In genomic region chr2:112803691-112804521, GRCh38 we compare ENCODE assay signal across 1 cellular context.
TF ChIP-seq lines count a peak whose summit lies in the region.

No MANE protein-coding gene starts in this region.

TF ChIP-seq in WTC11, 78 proteins besides CTCF, POLR2A, EP300 and RAD21 (continued from another document):
- TF ChIP-seq, protein P1, sequence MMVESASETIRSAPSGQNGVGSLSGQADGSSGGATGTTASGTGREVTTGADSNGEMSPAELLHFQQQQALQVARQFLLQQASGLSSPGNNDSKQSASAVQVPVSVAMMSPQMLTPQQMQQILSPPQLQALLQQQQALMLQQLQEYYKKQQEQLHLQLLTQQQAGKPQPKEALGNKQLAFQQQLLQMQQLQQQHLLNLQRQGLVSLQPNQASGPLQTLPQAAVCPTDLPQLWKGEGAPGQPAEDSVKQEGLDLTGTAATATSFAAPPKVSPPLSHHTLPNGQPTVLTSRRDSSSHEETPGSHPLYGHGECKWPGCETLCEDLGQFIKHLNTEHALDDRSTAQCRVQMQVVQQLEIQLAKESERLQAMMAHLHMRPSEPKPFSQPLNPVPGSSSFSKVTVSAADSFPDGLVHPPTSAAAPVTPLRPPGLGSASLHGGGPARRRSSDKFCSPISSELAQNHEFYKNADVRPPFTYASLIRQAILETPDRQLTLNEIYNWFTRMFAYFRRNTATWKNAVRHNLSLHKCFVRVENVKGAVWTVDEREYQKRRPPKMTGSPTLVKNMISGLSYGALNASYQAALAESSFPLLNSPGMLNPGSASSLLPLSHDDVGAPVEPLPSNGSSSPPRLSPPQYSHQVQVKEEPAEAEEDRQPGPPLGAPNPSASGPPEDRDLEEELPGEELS (CRISPR knock-in tag; IDR thresholded peaks at IDR 0.05), result no peak
- TF ChIP-seq, protein P2, sequence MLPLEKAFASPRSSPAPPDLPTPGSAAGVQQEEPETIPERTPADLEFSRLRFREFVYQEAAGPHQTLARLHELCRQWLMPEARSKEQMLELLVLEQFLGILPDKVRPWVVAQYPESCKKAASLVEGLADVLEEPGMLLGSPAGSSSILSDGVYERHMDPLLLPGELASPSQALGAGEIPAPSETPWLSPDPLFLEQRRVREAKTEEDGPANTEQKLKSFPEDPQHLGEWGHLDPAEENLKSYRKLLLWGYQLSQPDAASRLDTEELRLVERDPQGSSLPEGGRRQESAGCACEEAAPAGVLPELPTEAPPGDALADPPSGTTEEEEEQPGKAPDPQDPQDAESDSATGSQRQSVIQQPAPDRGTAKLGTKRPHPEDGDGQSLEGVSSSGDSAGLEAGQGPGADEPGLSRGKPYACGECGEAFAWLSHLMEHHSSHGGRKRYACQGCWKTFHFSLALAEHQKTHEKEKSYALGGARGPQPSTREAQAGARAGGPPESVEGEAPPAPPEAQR (CRISPR knock-in tag; IDR thresholded peaks at IDR 0.05), result no peak
- no peak for TF ChIP-seq ZNF121 (CRISPR knock-in tag; IDR thresholded peaks at IDR 0.05)
